ENCODE assay signal across 19 cellular contexts in genomic region chr20:10661261-10661660, GRCh38. TPM values are rescaled to one million over a fixed set of nuclear protein-coding genes. Genes with fewer than 3 reads are reported as not detected.
A peak's percentile ranks its signal among the peaks of the same experiment; 100 is the strongest.
DNase-seq lines count a peak whose midpoint lies in the region; ATAC-seq and TF ChIP-seq lines count a peak whose summit lies in the region.
"Had no signal": no experiment of that assay in that cellular context is flagged by ENCODE, and none has a peak within 500 bp of the region (broad histone marks: within the 10 kb centered on the region; RNA-seq: fewer than 3 reads in every experiment).

No MANE protein-coding gene starts in this region.

- H3K9me3 ChIP-seq in HCT116 (ENCODE audit: control insufficient read depth in 1 of 2, insufficient read depth in 1 of 2, low read depth in 1 of 2, low read length in 2 of 2) = no peaks in the 10 kb centered on the region
- H3K9me3 ChIP-seq in breast epithelium = no peaks in the 10 kb centered on the region
- no peaks in the 10 kb centered on the region for H3K9me3 ChIP-seq in lower lobe of right lung
- no peaks in the 10 kb centered on the region for H3K9me3 ChIP-seq in stomach
- H3K9me3 ChIP-seq: neutrophil had no signal

- no peak overlapping the region for H2AFZ ChIP-seq in HCT116 (ENCODE audit: low read depth, low read length, poor library complexity, severe bottlenecking)

- no peak overlapping the region for H3K4me3 ChIP-seq in HCT116 (replicated peaks in 1 of 2; ENCODE audit: low read depth in 1 of 2, low read length in 2 of 2)
- H3K4me3 ChIP-seq in breast epithelium = no peak overlapping the region
- no peak overlapping the region for H3K4me3 ChIP-seq in lower lobe of right lung
- H3K4me3 ChIP-seq in stomach = no peak overlapping the region

- H3K27me3 ChIP-seq in HCT116 (ENCODE audit: insufficient read depth, low read length) = no peaks in the 10 kb centered on the region
- H3K27me3 ChIP-seq in breast epithelium = no peaks in the 10 kb centered on the region
- no peaks in the 10 kb centered on the region for H3K27me3 ChIP-seq in lower lobe of right lung (ENCODE audit: low read depth)
- no peaks in the 10 kb centered on the region for H3K27me3 ChIP-seq in stomach
- H3K27me3 ChIP-seq: neutrophil had no signal

- no peaks in the 10 kb centered on the region; the same call in 1 of the 2 replicates for H4K20me1 ChIP-seq in HCT116 (ENCODE audit: insufficient read depth)

- H3K27ac ChIP-seq in HCT116 (ENCODE audit: low read depth, low read length) (no peak overlapping the region), breast epithelium (peak overlapping the region; percentile 19 to 74), lower lobe of right lung (peak overlapping the region; percentile 63), stomach (peak overlapping the region in 4 of 5 donors; percentile 49 to 67 (median 61))
- H3K27ac ChIP-seq: neutrophil had no signal

- ATAC-seq in HCT116 (peak; percentile 14; the same call in 1 of the 2 replicates), lower lobe of right lung (no peak), HG03520 (IDR thresholded peaks at IDR 0.05; ENCODE audit: unreplicated experiment) (no peak)
- ATAC-seq: stimulated activated effector memory CD8-positive, alpha-beta T cell treated with anti-CD3 and anti-CD28 coated beads, Interleukin-12 subunit alpha, Interleukin-12 subunit beta, amount 100 ng/mL, for 72 hours had no signal

- DNase-seq in HCT116 (ENCODE audit: low read depth, low spot score) (no peak), breast epithelium (ENCODE audit: low spot score in 2 of 2) (no peak), lower lobe of right lung (no peak), stomach (no peak), NCI-H446 (lab: John Stamatoyannopoulos, UW) (no peak), NCI-H146 treated with DMSO at 0.1 percent for 48 hours (lab: John Stamatoyannopoulos, UW; ENCODE audit: unreplicated experiment) (no peak)
- DNase-seq in activated T-cell treated with anti-CD3 and anti-CD28 coated beads, Interleukin-2, amount 50 U/mL, for 1 hour = no peak
- DNase-seq: activated naive CD4-positive, alpha-beta T cell treated with anti-CD3 and anti-CD28 coated beads, Interleukin-2, amount 10 ng/mL, durations not matched to agents 7 days and 5 days; activated T-cell treated with anti-CD3 and anti-CD28 coated beads for 4 hours; effector memory CD4-positive, alpha-beta T cell; GDM1; HFFc6; KBM-7; NCI-H1105; NCI-H2171 treated with DMSO at 0.1 percent for 48 hours; small intestine had no signal

- POLR2A ChIA-PET in HCT116 (lab: Charles Lee) = no interaction called here

- no peak for TF ChIP-seq EP300 in stomach (IDR thresholded peaks at IDR 0.05)

- no peaks in the 10 kb centered on the region for H3K9me2 ChIP-seq in HCT116 (ENCODE audit: insufficient read depth)

- intact Hi-C loops in HCT116 (cut with micrococcal nuclease) (no loop called here), breast epithelium (cut with DNase I; ENCODE audit: low total_unique reads) (no loop called here), lower lobe of right lung (cut with DNase I) (no loop called here), stomach (cut with DNase I; ENCODE audit: low total_unique reads) (no loop called here)

- H3K79me2 ChIP-seq in HCT116 (ENCODE audit: insufficient read depth, low read length) = peaks cover 10% of the 10 kb centered on the region; the same call in 1 of the 2 replicates

- peaks cover 5 to 18% of the 10 kb centered on the region in 2 experiments; a peak in 2 of 4 replicates for H3K4me1 ChIP-seq in HCT116 (ENCODE audit: control insufficient read depth in 1 of 2, insufficient read depth in 2 of 2, low read length in 2 of 2)
- H3K4me1 ChIP-seq in breast epithelium = peaks cover 3 to 16% of the 10 kb centered on the region in 2 donors
- peaks cover 56% of the 10 kb centered on the region for H3K4me1 ChIP-seq in lower lobe of right lung
- peaks cover 41 to 90% (median 63%) of the 10 kb centered on the region in 4 donors for H3K4me1 ChIP-seq in stomach

- no peak for TF ChIP-seq CTCF in HCT116 (IDR thresholded peaks at IDR 0.05 in 2 of 3, conservative IDR thresholded peaks at IDR 0.05 in 1 of 3; ENCODE audit: borderline replicate concordance in 1 of 3, insufficient read depth in 1 of 3, low read depth in 2 of 3, low read length in 2 of 3)
- TF ChIP-seq CTCF in breast epithelium (IDR thresholded peaks at IDR 0.05) = no peak
- TF ChIP-seq CTCF in lower lobe of right lung (IDR thresholded peaks at IDR 0.05) = no peak
- no peak for TF ChIP-seq CTCF in stomach (IDR thresholded peaks at IDR 0.05)

- RAD21 ChIA-PET in HCT116 (lab: Charles Lee; ENCODE audit: low non-redundant PET in 1 of 2, low total read pairs in 2 of 2, uncharacterized antibody in 2 of 2, unreplicated experiment in 2 of 2) = no interaction called here

- BruUV-seq in HCT116 (replicated peaks; lab: Mats Ljungman, UMichigan) = no TSS peak

- 76 to 89% (median 78%) methylated on average over 4 of the region's 4 CpGs for WGBS in stomach, 5 donors

- no peak for TF ChIP-seq RAD21 in HCT116 (IDR thresholded peaks at IDR 0.05; ENCODE audit: low read depth)

- TF ChIP-seq POLR2A in HCT116 (IDR thresholded peaks at IDR 0.05; ENCODE audit: borderline replicate concordance, extremely low read depth, insufficient read depth, insufficient read length) = no peak
- no peak for TF ChIP-seq POLR2A in breast epithelium (IDR thresholded peaks at IDR 0.05)
- TF ChIP-seq POLR2A in stomach (IDR thresholded peaks at IDR 0.05) = no peak

- CTCF ChIA-PET in HCT116 (lab: Charles Lee) = no interaction called here

- H3K36me3 ChIP-seq in HCT116 (ENCODE audit: control insufficient read depth in 1 of 2, insufficient read depth in 2 of 2, low read length in 2 of 2) (peaks cover 39 to 60% of the 10 kb centered on the region in 2 experiments; a peak in 3 of 4 replicates), breast epithelium (no peaks in the 10 kb centered on the region), lower lobe of right lung (peaks cover 81% of the 10 kb centered on the region), stomach (peaks cover 49 to 88% (median 75%) of the 10 kb centered on the region in 4 donors)

- no peak overlapping the region for H3K9ac ChIP-seq in HCT116 (ENCODE audit: low read length)

- no peak overlapping the region for H3K4me2 ChIP-seq in HCT116 (ENCODE audit: low read length)

TF ChIP-seq in HCT116, 20 proteins besides CTCF, POLR2A, EP300 and RAD21:
- no peak for TF ChIP-seq EZH2phosphoT487 (IDR thresholded peaks at IDR 0.05; ENCODE audit: borderline replicate concordance)
- TF ChIP-seq EGR1 (IDR thresholded peaks at IDR 0.05; ENCODE audit: low read depth) = no peak
- TF ChIP-seq SP1 (IDR thresholded peaks at IDR 0.05; ENCODE audit: low read depth) = no peak
- no peak for TF ChIP-seq ZFX (IDR thresholded peaks at IDR 0.05)
- TF ChIP-seq YY1 (IDR thresholded peaks at IDR 0.05; ENCODE audit: extremely low read depth, insufficient replicate concordance, low read depth, low read length) = no peak
- no peak for TF ChIP-seq FOSL1 (IDR thresholded peaks at IDR 0.05; ENCODE audit: low read depth)
- TF ChIP-seq SRF (IDR thresholded peaks at IDR 0.05; ENCODE audit: low read depth) = no peak
- no peak for TF ChIP-seq POLR2AphosphoS5 (IDR thresholded peaks at IDR 0.05; ENCODE audit: low read depth, low read length)
TF ChIP-seq in HCT116: peak in this region for 0.

RNA-seq across cellular contexts. Expression of gene JAG1, which starts 12.5 kb away (rescaled TPM):
- 31.9 TPM for total RNA-seq in HCT116 (2021; ENCODE audit: unreplicated experiment)
- polyA plus RNA-seq in HCT116 (2012) = 25.3 and 25.7 TPM in 2 replicates
- total RNA-seq in breast epithelium = 10 to 100 TPM; 49.0 to 97.9 (median 75.7) TPM
- 60.1 TPM for total RNA-seq in lower lobe of right lung
- 100 to 1,000 TPM in 1 of 5 donors, 10 to 100 TPM in 4; 54.8 to 133 (median 95.0) TPM for total RNA-seq in stomach
- 10 to 100 TPM in 1 of 3 donors, 1 to 10 TPM in 2; 5.2 to 26.3 (median 7.5) TPM for polyA plus RNA-seq in stomach
